ENCODE assay signal across 34 cellular contexts in genomic region chr3:118804959-118805358, GRCh38.
"Had no signal": no experiment of that assay in that cellular context is flagged by ENCODE, and none has a peak within 500 bp of the region (broad histone marks: within the 10 kb centered on the region; RNA-seq: fewer than 3 reads in every experiment).

No MANE protein-coding gene starts in this region.

- H3K4me2 ChIP-seq: PC-9 had no signal

- H3K36me3 ChIP-seq: adrenal gland, breast epithelium, MG63 had no signal

- H3K27ac ChIP-seq: adrenal gland, body of pancreas, breast epithelium, PC-9, RWPE1, VCaP had no signal

- H3K4me3 ChIP-seq: adrenal gland, body of pancreas, breast epithelium, MG63, PC-9 had no signal

- H3K9me3 ChIP-seq: adrenal gland, body of pancreas, breast epithelium, MG63 had no signal

- H2AFZ ChIP-seq: PC-9 had no signal

- H3K27me3 ChIP-seq: adrenal gland, body of pancreas, breast epithelium, MG63 had no signal

- DNase-seq: activated B cell treated with CpG ODN at 0.5 μM for 24 hours; activated CD4-positive, alpha-beta memory T cell treated with anti-CD3 and anti-CD28 coated beads for 36 hours; activated CD4-positive, alpha-beta T cell treated with anti-CD3 and anti-CD28 coated beads for 4 hours; activated CD4-positive, alpha-beta T cell treated with anti-CD3 and anti-CD28 coated beads, Interleukin-2, amount 50 U/mL, for 1 hour; activated CD4-positive, CD25-positive, alpha-beta regulatory T cell treated with anti-CD3 and anti-CD28 coated beads, Interleukin-2, amount 50 U/mL, for 72 hours; activated CD8-positive, alpha-beta memory T cell treated with anti-CD3 and anti-CD28 coated beads, Interleukin-2, amount 50 U/mL, for 4 hours; activated gamma-delta T cell treated with Interleukin-2 at 50 U/mL for 16 hours; activated naive CD4-positive, alpha-beta T cell treated with anti-CD3 and anti-CD28 coated beads for 36 hours; activated T-cell treated with anti-CD3 and anti-CD28 coated beads for 4 hours; activated T-cell treated with anti-CD3 and anti-CD28 coated beads, Interleukin-2, amount 50 U/mL, for 4 hours; adrenal gland; body of pancreas; MG63; NCI-H1048; NCI-H1105 treated with DMSO at 0.1 percent for 48 hours; NCI-H1436 treated with DMSO at 0.1 percent for 48 hours; NCI-H1694 treated with DMSO at 0.1 percent for 48 hours; NCI-H2029; NCI-H2171 treated with DMSO at 0.1 percent for 48 hours; NCI-H2227 treated with DMSO at 0.1 percent for 48 hours; NCI-H446; NCI-H510A treated with DMSO at 0.1 percent for 48 hours; NCI-H69; NCI-H82; NK-92 treated with Interleukin-12 subunit alpha and Interleukin-12 subunit beta, amount 100 ng/mL, for 24 hours; PC-9; SIG-M5; SW 1271; T-helper 1 cell; T-helper 2 cell; T-helper 9 cell had no signal

- H3K4me1 ChIP-seq: adrenal gland, breast epithelium had no signal
